8 cellular contexts compared by ENCODE assay signal in the genomic region with DNA sequence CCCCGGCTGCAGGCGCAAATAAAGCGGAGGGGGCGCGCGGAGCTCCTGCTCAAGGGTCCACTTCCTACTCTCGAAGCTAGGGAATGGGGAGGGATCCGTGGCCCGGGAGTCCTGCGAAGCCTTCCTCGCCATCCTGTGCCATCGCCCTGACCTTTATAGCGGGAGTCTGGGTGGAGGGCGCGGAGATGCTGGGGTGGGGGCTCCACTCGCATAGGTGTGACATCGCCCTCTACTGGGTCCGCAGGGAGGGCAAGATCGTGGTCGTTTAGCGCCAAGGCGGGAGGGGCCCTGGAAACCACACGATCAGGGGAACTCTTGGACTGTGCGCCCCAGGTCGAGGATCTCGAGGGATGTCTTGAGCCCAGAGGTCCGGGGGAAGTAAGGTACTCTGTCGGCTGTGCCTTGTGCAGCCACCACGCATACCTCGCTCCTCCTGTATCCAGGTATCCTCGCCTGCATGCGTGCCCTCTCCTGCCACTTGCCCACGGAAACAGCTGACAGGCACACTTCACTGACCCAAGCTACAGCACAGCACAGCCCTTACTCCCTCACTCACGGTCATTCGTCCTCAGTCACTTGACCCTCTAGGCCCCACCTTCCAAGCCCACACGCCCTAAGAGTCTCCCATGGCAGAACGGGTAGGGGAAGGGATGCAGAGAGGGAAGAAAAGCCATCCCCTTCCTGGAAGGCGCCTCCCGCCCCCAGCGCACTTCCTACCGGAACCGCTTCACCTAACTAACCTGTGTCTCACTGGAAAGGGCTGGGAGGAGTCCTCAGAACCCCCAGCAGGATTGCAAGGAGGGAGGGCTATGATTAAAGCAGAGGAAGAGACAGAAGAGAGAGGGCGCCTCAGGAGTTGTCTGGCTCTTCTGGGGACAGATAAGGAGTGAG. TPM values are rescaled to one million over a fixed set of nuclear protein-coding genes. Genes with fewer than 3 reads are reported as not detected.
DNase-seq lines count a peak whose midpoint lies in the region; ATAC-seq, FAIRE-seq and TF ChIP-seq lines count a peak whose summit lies in the region.

No MANE protein-coding gene starts in this region.

- FAIRE-seq in keratinocyte (lab: Jason Lieb, UNC), result peak; percentile 87

- no peaks in the 10 kb centered on the region for H3K9me1 ChIP-seq in keratinocyte (ENCODE audit: control insufficient read depth, extremely low read depth, insufficient read depth, low read length)

- TF ChIP-seq CTCF in keratinocyte (optimal IDR thresholded peaks at IDR 0.05 in 1 of 3, IDR thresholded peaks at IDR 0.05 in 1 of 3, conservative IDR thresholded peaks at IDR 0.05 in 1 of 3; ENCODE audit: extremely low read depth in 1 of 3, insufficient read depth in 2 of 3, low read length in 3 of 3), result peak in 2 of 3 experiments; percentile 11 to 32

- H3K4me3 ChIP-seq in keratinocyte (ENCODE audit: control insufficient read depth in 2 of 3, extremely low read depth in 1 of 3, insufficient read depth in 2 of 3, low read depth in 1 of 3, low read length in 3 of 3) (peak overlapping the region in 2 of 3 experiments; percentile 9 to 48), stomach smooth muscle (ENCODE audit: low read length in 2 of 2) (peak overlapping the region; percentile 55 to 85)

- dilution Hi-C loops in keratinocyte (cut with MboI; ENCODE audit: extremely low pct_ligation_motif_present, low sequenced_read_pairs), result no loop called here

- no peaks in the 10 kb centered on the region for H4K20me1 ChIP-seq in keratinocyte (ENCODE audit: control insufficient read depth, extremely low read depth, insufficient read depth, low read length)

- H3K27me3 ChIP-seq in keratinocyte (ENCODE audit: control insufficient read depth, extremely low read depth, insufficient read depth, low read length) (no peaks in the 10 kb centered on the region), stomach smooth muscle (ENCODE audit: control insufficient read depth in 1 of 2, insufficient read depth in 2 of 2, low read length in 2 of 2) (no peaks in the 10 kb centered on the region)

- peak overlapping the region; percentile 71 for H2AFZ ChIP-seq in keratinocyte (ENCODE audit: control insufficient read depth, low read length)

- DNase-seq in NCI-H1417 (lab: John Stamatoyannopoulos, UW) (peak in 2 of 3 experiments; percentile 91 to 92), NCI-H1417 treated with DMSO at 0.1 percent for 48 hours (lab: John Stamatoyannopoulos, UW) (no peak), keratinocyte (ENCODE audit: low read depth, low spot score) (no peak), NCI-H187 treated with DMSO at 0.1 percent for 48 hours (lab: John Stamatoyannopoulos, UW) (no peak)

- peaks cover 27% of the 10 kb centered on the region for H3K4me1 ChIP-seq in keratinocyte (ENCODE audit: control insufficient read depth, extremely low read depth, insufficient read depth, low read length)
- peaks cover 27% of the 10 kb centered on the region for H3K4me1 ChIP-seq in stomach smooth muscle (ENCODE audit: control insufficient read depth, insufficient read depth, low read length)

- H3K9ac ChIP-seq in keratinocyte (ENCODE audit: control insufficient read depth, extremely low read depth, insufficient read depth, low read length) (peak overlapping the region; percentile 54), stomach smooth muscle (ENCODE audit: low read length in 2 of 2) (peak overlapping the region; percentile 38 to 55)

- peaks cover 4 to 17% of the 10 kb centered on the region in 2 experiments for H3K36me3 ChIP-seq in keratinocyte (ENCODE audit: control insufficient read depth in 2 of 2, extremely low read depth in 1 of 2, insufficient read depth in 2 of 2, low read length in 2 of 2)
- H3K36me3 ChIP-seq in stomach smooth muscle (ENCODE audit: control insufficient read depth in 2 of 2, insufficient read depth in 2 of 2, low read length in 2 of 2), result peaks cover 2 to 18% of the 10 kb centered on the region in 2 donors

- no peaks in the 10 kb centered on the region for H3K79me2 ChIP-seq in keratinocyte (ENCODE audit: control insufficient read depth, insufficient read depth, low read length)

- H3K27ac ChIP-seq in angular gyrus (ENCODE audit: low read depth, low read length) (peak overlapping the region; percentile 60), keratinocyte (ENCODE audit: control insufficient read depth, insufficient read depth, low read length) (no peak overlapping the region), stomach smooth muscle (ENCODE audit: low read length) (peak overlapping the region; percentile 24)

- H3K4me2 ChIP-seq in keratinocyte (ENCODE audit: control insufficient read depth, extremely low read depth, insufficient read depth, low read depth, low read length), result peak overlapping the region; percentile 77

- ATAC-seq in HG02759 (IDR thresholded peaks at IDR 0.05; ENCODE audit: unreplicated experiment), result no peak
- no peak for ATAC-seq in activated CD4-positive, CD25-positive, alpha-beta regulatory T cell treated with anti-CD3 and anti-CD28 coated beads, Interleukin-2, amount 50 U/mL, for 24 hours

- H3K9me3 ChIP-seq in keratinocyte (ENCODE audit: control insufficient read depth, low read depth, low read length), result no peaks in the 10 kb centered on the region
- H3K9me3 ChIP-seq in stomach smooth muscle (ENCODE audit: control insufficient read depth in 2 of 2, low read length in 2 of 2), result no peaks in the 10 kb centered on the region

RNA-seq across cellular contexts. Expression of a gene that starts 22.7 kb away (rescaled TPM):
- polyA plus RNA-seq in keratinocyte, result 2.2 to 6.7 TPM (median 3.7 TPM) in 3 replicates
- polyA plus RNA-seq in keratinocyte (2011; ENCODE audit: low read depth), result 13.7 TPM
- 1.3 and 3.2 TPM in 2 replicates for polyA plus RNA-seq in keratinocyte (2011; cell fraction: cytosol; rRNA removed)
- 21.1 and 21.6 TPM in 2 replicates for polyA plus RNA-seq in keratinocyte (2011; cell fraction: nucleus; rRNA removed)
- 8.3 and 66.7 TPM in 2 replicates for polyA plus RNA-seq in keratinocyte (2012; ENCODE audit: low replicate concordance)
- 8.0 to 36.6 TPM (median 14.7 TPM) in 3 replicates for polyA minus RNA-seq in keratinocyte
- polyA minus RNA-seq in keratinocyte (2011; cell fraction: cytosol; rRNA and poly(A)+ RNA removed), result 7.1 TPM
- polyA minus RNA-seq in keratinocyte (2011; cell fraction: nucleus; rRNA and poly(A)+ RNA removed), result 28.8 and 31.2 TPM in 2 replicates

Comparison
In these comparisons a context has a peak if more than half of its experiments do, and no peak if none do; other contexts are left out.
1. DNase-seq: peak in NCI-H1417 (2 of 3); none in NCI-H1417 treated with DMSO at 0.1 percent for 48 hours (single experiment), keratinocyte (single experiment) and NCI-H187 treated with DMSO at 0.1 percent for 48 hours (single experiment).